Comparison of ENCODE assay signal across 9 cellular contexts in genomic region chr20:9668356-9668755, GRCh38.
"Had no signal": no experiment of that assay in that cellular context is flagged by ENCODE, and none has a peak within 500 bp of the region (broad histone marks: within the 10 kb centered on the region; RNA-seq: fewer than 3 reads in every experiment).

No MANE protein-coding gene starts in this region.

- H3K9me3 ChIP-seq: HAP-1 had no signal

- H3K4me1 ChIP-seq: HAP-1 had no signal

- DNase-seq: GM23248, GOT3, H7, HFFc6, IMR-90, KG1 had no signal

- ATAC-seq: HCT116, K562 had no signal

- H3K27ac ChIP-seq: GM23248 had no signal

- H3K4me3 ChIP-seq: GM23248, HAP-1, K562 had no signal

- H3K36me3 ChIP-seq: HAP-1 had no signal
